Comparison of ENCODE assay signal across 17 cellular contexts in genomic region chr18:79476031-79476917, GRCh38.
DNase-seq lines count a peak whose midpoint lies in the region; ATAC-seq lines count a peak whose summit lies in the region.
"Had no signal": no experiment of that assay in that cellular context is flagged by ENCODE, and none has a peak within 500 bp of the region (broad histone marks: within the 10 kb centered on the region; RNA-seq: fewer than 3 reads in every experiment).

No MANE protein-coding gene starts in this region.

- peaks cover 0 to 3% of the 10 kb centered on the region in 2 donors for H3K9me3 Mint-ChIP-seq in activated naive CD4-positive, alpha-beta T cell treated with anti-CD3 and anti-CD28 coated beads, Interleukin-2, amount 50 U/mL, for 72 hours
- H3K9me3 Mint-ChIP-seq: GM23338 had no signal

- peak overlapping the region; percentile 63 to 74 for H3K27ac Mint-ChIP-seq in activated naive CD4-positive, alpha-beta T cell treated with anti-CD3 and anti-CD28 coated beads, Interleukin-2, amount 50 U/mL, for 72 hours
- H3K27ac Mint-ChIP-seq: GM23338 had no signal

- H3K27ac ChIP-seq in angular gyrus (ENCODE audit: low read depth, low read length) (peak overlapping the region; percentile 67), layer of hippocampus (ENCODE audit: low read depth, low read length) (peak overlapping the region; percentile 73), substantia nigra (ENCODE audit: low read depth, low read length, poor library complexity, severe bottlenecking) (peak overlapping the region; percentile 57)
- H3K27ac ChIP-seq: coronary artery, thoracic aorta had no signal

- ATAC-seq in activated naive CD4-positive, alpha-beta T cell treated with anti-CD3 and anti-CD28 coated beads, Interleukin-2, amount 50 U/mL, for 72 hours = peak in 1 of 2 donors; percentile 12
- ATAC-seq in HG03432 (IDR thresholded peaks at IDR 0.05; ENCODE audit: unreplicated experiment) = no peak
- ATAC-seq: GM23338 had no signal

- DNase-seq in activated naive CD4-positive, alpha-beta T cell treated with anti-CD3 and anti-CD28 coated beads, Interleukin-2, amount 50 U/mL, for 72 hours (ENCODE audit: low spot score in 2 of 2) = no peak
- DNase-seq in activated naive CD4-positive, alpha-beta T cell treated with Interleukin-2 at 50 U/mL for 16 hours = no peak
- no peak for DNase-seq in substantia nigra (lab: John Stamatoyannopoulos, UW)
- DNase-seq in HuH-7.5 (ENCODE audit: low spot score) = no peak
- DNase-seq in activated CD4-positive, alpha-beta T cell treated with anti-CD3 and anti-CD28 coated beads for 1 hour = no peak
- DNase-seq: activated CD4-positive, alpha-beta T cell treated with anti-CD3 and anti-CD28 coated beads, Interleukin-2, amount 50 U/mL, for 1 hour; activated naive CD4-positive, alpha-beta T cell; DMS79 treated with DMSO at 0.1 percent for 48 hours; foreskin fibroblast; NCI-H146; stimulated activated CD4-positive, alpha-beta T cell treated with anti-CD3 and anti-CD28 coated beads, Interleukin-4, amount 100 ng/mL, for 24 hours had no signal

- H3K36me3 Mint-ChIP-seq in activated naive CD4-positive, alpha-beta T cell treated with anti-CD3 and anti-CD28 coated beads, Interleukin-2, amount 50 U/mL, for 72 hours = peaks cover 12 to 23% of the 10 kb centered on the region in 2 donors

- H3K27me3 ChIP-seq in layer of hippocampus (ENCODE audit: control insufficient read depth, insufficient read depth, low read length) = no peaks in the 10 kb centered on the region
